Comparison of ENCODE assay signal across 8 cellular contexts in genomic region chr5:176660860-176661641, GRCh38. TPM values are rescaled to one million over a fixed set of nuclear protein-coding genes. Genes with fewer than 3 reads are reported as not detected.
DNase-seq lines count a peak whose midpoint lies in the region; ATAC-seq, FAIRE-seq and TF ChIP-seq lines count a peak whose summit lies in the region.

No MANE protein-coding gene starts in this region.

- H3K36me3 ChIP-seq in bronchial epithelial cell (ENCODE audit: control insufficient read depth, insufficient read depth, low read length) (peaks cover 9% of the 10 kb centered on the region), kidney epithelial cell (ENCODE audit: control insufficient read depth, insufficient read depth, low read length) (no peaks in the 10 kb centered on the region)

- H3K27me3 ChIP-seq in bronchial epithelial cell (ENCODE audit: control insufficient read depth, insufficient read depth, low read length), result peaks cover 9% of the 10 kb centered on the region
- H3K27me3 ChIP-seq in kidney epithelial cell (ENCODE audit: control insufficient read depth, insufficient read depth, low read length), result peaks cover 34% of the 10 kb centered on the region

- FAIRE-seq in bronchial epithelial cell (lab: Jason Lieb, UNC), result no peak

- peak; percentile 46 for DNase-seq in NCI-H2171 treated with DMSO at 0.1 percent for 48 hours (lab: John Stamatoyannopoulos, UW)
- peak; percentile 69 for DNase-seq in activated CD4-positive, CD25-positive, alpha-beta regulatory T cell treated with anti-CD3 and anti-CD28 coated beads, Interleukin-2, amount 50 U/mL, for 16 hours (ENCODE audit: low read depth, low spot score)
- peak; percentile 51 for DNase-seq in bronchial epithelial cell (ENCODE audit: low read depth)
- no peak for DNase-seq in kidney epithelial cell (ENCODE audit: low read depth)
- peak; percentile 70 for DNase-seq in stimulated activated CD4-positive, alpha-beta T cell treated with anti-CD3 and anti-CD28 coated beads, Interleukin-2, amount 100 ng/mL, for 4 hours (ENCODE audit: low read depth)

- H3K4me3 ChIP-seq in bronchial epithelial cell (ENCODE audit: low read depth, low read length) (no peak overlapping the region), kidney epithelial cell (ENCODE audit: low read depth, low read length) (no peak overlapping the region)

- peak; percentile 99 for TF ChIP-seq CTCF in GM12874 (IDR thresholded peaks at IDR 0.05; ENCODE audit: insufficient read depth, low read depth, low read length)
- TF ChIP-seq CTCF in bronchial epithelial cell (IDR thresholded peaks at IDR 0.05; ENCODE audit: insufficient read depth, low read length, severe bottlenecking), result peak; percentile 100
- peak; percentile 97 for TF ChIP-seq CTCF in kidney epithelial cell (IDR thresholded peaks at IDR 0.05; ENCODE audit: insufficient read depth, low read length, poor library complexity, severe bottlenecking)

- peak; percentile 52 for ATAC-seq in HG02840 (IDR thresholded peaks at IDR 0.05; ENCODE audit: low FRiP score, unreplicated experiment)
- ATAC-seq in GM21825 (IDR thresholded peaks at IDR 0.05; ENCODE audit: unreplicated experiment), result no peak

RNA-seq across cellular contexts. Expression of gene TSPAN17, which starts 13.8 kb away (rescaled TPM):
- total RNA-seq in bronchial epithelial cell (46.3 and 55.9 TPM in 2 replicates), kidney epithelial cell (53.9 and 65.4 TPM in 2 replicates)

RNA-seq across cellular contexts. Expression of gene EIF4E1B, which starts 30.6 kb away (rescaled TPM):
- total RNA-seq in bronchial epithelial cell, result not detected in 2 replicates
- not detected in 2 replicates for total RNA-seq in kidney epithelial cell

RNA-seq across cellular contexts. Expression of gene SNCB, which starts 30.7 kb away (rescaled TPM):
- total RNA-seq in bronchial epithelial cell (not detected in 2 replicates), kidney epithelial cell (not detected in 2 replicates)

RNA-seq across cellular contexts. Expression of gene GPRIN1, which starts 51.1 kb away (rescaled TPM):
- 1.6 and 2.8 TPM in 2 replicates for total RNA-seq in bronchial epithelial cell
- total RNA-seq in kidney epithelial cell, result 17.3 and 19.9 TPM in 2 replicates
